Comparison of ENCODE assay signal across 9 cellular contexts in the genomic region with DNA sequence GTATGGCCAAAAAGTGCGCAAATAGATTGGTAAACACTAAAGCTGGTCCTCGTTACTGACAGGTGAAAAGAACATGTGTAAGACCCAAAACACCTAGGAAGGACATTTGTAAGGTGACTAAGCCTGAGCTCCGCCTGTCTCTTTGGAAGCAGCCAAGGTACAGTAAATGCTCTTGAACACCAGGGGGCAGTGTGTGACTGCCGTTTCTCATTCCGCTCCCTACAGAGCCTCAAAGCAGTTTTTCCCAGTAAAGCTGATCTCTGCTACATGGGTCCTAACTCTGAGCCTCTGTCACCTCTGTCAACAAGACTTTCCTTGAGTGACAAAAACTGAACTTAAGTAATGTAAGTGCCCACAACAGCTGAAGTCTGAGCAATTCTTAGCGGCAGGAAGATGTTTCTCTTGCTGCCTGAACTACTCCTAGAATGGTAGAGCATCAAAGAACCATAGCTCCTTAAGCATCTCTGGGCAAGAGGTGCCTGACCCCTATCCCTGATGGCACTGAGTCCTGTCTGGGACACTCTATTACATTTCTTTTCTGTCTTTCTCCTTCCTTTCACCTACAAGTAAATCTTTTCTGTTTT.
A peak's percentile ranks its signal among the peaks of the same experiment; 100 is the strongest.
DNase-seq lines count a peak whose midpoint lies in the region; ATAC-seq and TF ChIP-seq lines count a peak whose summit lies in the region.
"Had no signal": no experiment of that assay in that cellular context is flagged by ENCODE, and none has a peak within 500 bp of the region (broad histone marks: within the 10 kb centered on the region; RNA-seq: fewer than 3 reads in every experiment).

No MANE protein-coding gene starts in this region.

- WGBS in lung, 2 donors: 8 to 16% methylated on average over 6 of the region's 6 CpGs

- H3K9me3 Mint-ChIP-seq in activated CD4-positive, alpha-beta T cell treated with anti-CD3 and anti-CD28 coated beads for 36 hours (ENCODE audit: low read depth): no peaks in the 10 kb centered on the region
- H3K9me3 Mint-ChIP-seq: T-helper 1 cell treated with Interleukin-12 subunit alpha and Interleukin-12 subunit beta and Interleukin-4 antibody, amounts not matched to agents 30 μg/mL and 1 μg/mL, for 36 hours had no signal

- H3K4me3 Mint-ChIP-seq in activated CD4-positive, alpha-beta T cell treated with anti-CD3 and anti-CD28 coated beads for 36 hours: no peak overlapping the region
- H3K4me3 Mint-ChIP-seq: T-helper 1 cell treated with Interleukin-12 subunit alpha and Interleukin-12 subunit beta and Interleukin-4 antibody, amounts not matched to agents 30 μg/mL and 1 μg/mL, for 36 hours had no signal

- H3K27me3 ChIP-seq in lung (ENCODE audit: control insufficient read depth, insufficient read depth): no peaks in the 10 kb centered on the region

- CTCF ChIA-PET in activated CD4-positive, alpha-beta T cell treated with anti-CD3 and anti-CD28 coated beads for 36 hours (lab: Charles Lee): interaction anchor here (0.5 to 1.5 kb wide), 34 partner anchors 9 to 1571 kb away, joined by 3 to 11 read pairs (median 4); no protein-coding TSS in a partner anchor

- ATAC-seq in GM18909 (IDR thresholded peaks at IDR 0.05; ENCODE audit: poor library complexity, unreplicated experiment): peak; percentile 79
- peak; percentile 75 for ATAC-seq in HG03095 (IDR thresholded peaks at IDR 0.05; ENCODE audit: unreplicated experiment)
- ATAC-seq in activated CD4-positive, alpha-beta T cell treated with anti-CD3 and anti-CD28 coated beads for 36 hours: peak; percentile 87
- peak; percentile 79 for ATAC-seq in lung (ENCODE audit: insufficient read depth, low FRiP score)

- H3K36me3 Mint-ChIP-seq in activated CD4-positive, alpha-beta T cell treated with anti-CD3 and anti-CD28 coated beads for 36 hours (ENCODE audit: low read depth): no peaks in the 10 kb centered on the region

- no peaks in the 10 kb centered on the region for H3K9me3 ChIP-seq in lung (ENCODE audit: control insufficient read depth in 2 of 2, insufficient read depth in 1 of 2, low read length in 1 of 2)

- H3K27ac ChIP-seq in lung (ENCODE audit: low read depth in 1 of 2, low read length in 1 of 2): no peak overlapping the region

- peaks cover 39% of the 10 kb centered on the region for H3K27me3 Mint-ChIP-seq in activated CD4-positive, alpha-beta T cell treated with anti-CD3 and anti-CD28 coated beads for 36 hours

- peaks cover 0 to 2% of the 10 kb centered on the region in 2 donors for H3K4me1 ChIP-seq in lung (ENCODE audit: control insufficient read depth in 2 of 2, insufficient read depth in 2 of 2, low read length in 2 of 2)

- H3K36me3 ChIP-seq in lung (ENCODE audit: control insufficient read depth in 2 of 2, insufficient read depth in 2 of 2, low read length in 2 of 2): no peaks in the 10 kb centered on the region

- H3K4me3 ChIP-seq in lung: no peak overlapping the region

- DNase-seq in C1 segment of cervical spinal cord (lab: John Stamatoyannopoulos, UW) (peak in 12 of 14 donors; percentile 7 to 58 (median 32)), NCI-H2227 treated with DMSO at 0.1 percent for 48 hours (lab: John Stamatoyannopoulos, UW) (peak; percentile 9), dermis microvascular lymphatic vessel endothelial cell (ENCODE audit: low read depth in 2 of 2) (peak; percentile 36 to 75), lung (ENCODE audit: low spot score) (peak; percentile 72)
- DNase-seq in activated CD4-positive, alpha-beta T cell treated with anti-CD3 and anti-CD28 coated beads for 36 hours: peak; percentile 68
- peak; percentile 15 for DNase-seq in stimulated activated CD8-positive, alpha-beta memory T cell treated with anti-CD3 and anti-CD28 coated beads, Interleukin-4, amount 100 ng/mL, for 24 hours (ENCODE audit: low read depth)

- no peak overlapping the region for H3K27ac Mint-ChIP-seq in activated CD4-positive, alpha-beta T cell treated with anti-CD3 and anti-CD28 coated beads for 36 hours
- H3K27ac Mint-ChIP-seq: T-helper 1 cell treated with Interleukin-12 subunit alpha and Interleukin-12 subunit beta and Interleukin-4 antibody, amounts not matched to agents 30 μg/mL and 1 μg/mL, for 36 hours had no signal

- TF ChIP-seq CTCF in lung (IDR thresholded peaks at IDR 0.05; ENCODE audit: control extremely low read depth, extremely low read depth): peak; percentile 93

- H3K4me1 Mint-ChIP-seq in activated CD4-positive, alpha-beta T cell treated with anti-CD3 and anti-CD28 coated beads for 36 hours: peaks cover 6% of the 10 kb centered on the region

- POLR2A ChIA-PET in activated CD4-positive, alpha-beta T cell treated with anti-CD3 and anti-CD28 coated beads for 36 hours (lab: Charles Lee): interaction anchor here (0.6 to 0.7 kb wide), 2 partner anchors 56 to 1292 kb away, joined by 3 read pairs; no protein-coding TSS in a partner anchor

- intact Hi-C loops in activated CD4-positive, alpha-beta T cell treated with anti-CD3 and anti-CD28 coated beads for 36 hours (cut with DNase I, micrococcal nuclease): loop anchor here (2.0 to 10.0 kb wide), 4 partner anchors 901 to 1896 kb away; no protein-coding TSS in a partner anchor

Comparison
In these comparisons a context has a peak if more than half of its experiments do, and no peak if none do; other contexts are left out.
1. DNase-seq: peak in every context shown above with its lines; median percentile 72 in lung; 68 in activated CD4-positive, alpha-beta T cell treated with anti-CD3 and anti-CD28 coated beads for 36 hours; 56 in dermis microvascular lymphatic vessel endothelial cell; 32 in C1 segment of cervical spinal cord; 15 in stimulated activated CD8-positive, alpha-beta memory T cell treated with anti-CD3 and anti-CD28 coated beads, Interleukin-4, amount 100 ng/mL, for 24 hours; 9 in NCI-H2227 treated with DMSO at 0.1 percent for 48 hours.